ENCODE assay signal across 14 cellular contexts in the genomic region with DNA sequence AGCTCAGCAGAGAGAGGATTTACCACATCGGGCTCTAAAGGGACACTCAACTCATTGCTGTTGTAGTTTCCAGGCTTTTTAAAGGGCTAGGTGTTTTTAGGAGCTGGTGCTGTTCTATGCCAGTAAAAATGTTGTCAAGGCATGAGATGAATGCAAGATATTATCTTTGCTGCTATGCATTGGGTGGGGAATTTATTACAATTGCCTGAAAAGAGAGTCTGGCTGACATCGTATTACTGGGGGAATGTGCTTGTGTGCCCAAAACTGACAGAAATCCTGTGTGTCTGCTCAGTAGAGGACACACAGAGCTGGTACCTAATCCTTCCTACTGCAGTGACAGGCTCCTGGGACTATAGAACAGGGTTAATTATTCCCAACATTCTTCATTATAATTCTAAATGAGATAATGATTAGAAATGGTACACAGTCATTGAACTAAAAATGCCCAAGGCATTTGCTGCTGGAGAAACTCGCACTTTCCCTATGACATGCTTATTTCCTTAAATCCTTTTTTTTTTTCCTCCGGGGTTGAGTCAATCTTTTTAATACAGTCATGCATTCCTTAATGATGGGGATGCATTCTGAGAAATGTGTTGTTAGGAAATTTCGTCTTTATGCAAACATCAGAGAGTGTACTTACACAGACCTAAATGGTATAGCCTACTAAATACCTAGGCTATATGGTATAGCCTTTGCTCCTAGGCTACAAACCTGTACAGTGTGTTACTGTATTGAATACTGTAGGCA. TPM values are rescaled to one million over a fixed set of nuclear protein-coding genes. Genes with fewer than 3 reads are reported as not detected.
A peak's percentile ranks its signal among the peaks of the same experiment; 100 is the strongest.
DNase-seq lines count a peak whose midpoint lies in the region; ATAC-seq, FAIRE-seq and TF ChIP-seq lines count a peak whose summit lies in the region.
"Had no signal": no experiment of that assay in that cellular context is flagged by ENCODE, and none has a peak within 500 bp of the region (broad histone marks: within the 10 kb centered on the region; RNA-seq: fewer than 3 reads in every experiment).

No MANE protein-coding gene starts in this region.

- H3K9me3 ChIP-seq in right atrium auricular region = no peaks in the 10 kb centered on the region
- H3K9me3 ChIP-seq: suprapubic skin had no signal

- H3K27ac ChIP-seq in right atrium auricular region = no peak overlapping the region
- H3K27ac ChIP-seq: suprapubic skin had no signal

- no peak for ATAC-seq in stimulated activated memory B cell treated with anti-CD40 and anti-IgM and Interleukin-4, amounts not matched to agents 10 μg/mL and 1 μg/mL and 100 μg/mL, for 72 hours

- H3K27me3 Mint-ChIP-seq in mesothelial cell of epicardium (ENCODE audit: low read depth) = no peaks in the 10 kb centered on the region
- no peaks in the 10 kb centered on the region for H3K27me3 Mint-ChIP-seq in stimulated activated memory B cell treated with anti-CD40 and anti-IgM and Interleukin-4, amounts not matched to agents 10 μg/mL and 1 μg/mL and 100 μg/mL, for 72 hours
- H3K27me3 Mint-ChIP-seq: activated B cell treated with CpG ODN at 0.5 μM for 24 hours, memory B cell had no signal

- no peak overlapping the region for H3K4me3 Mint-ChIP-seq in mesothelial cell of epicardium
- H3K4me3 Mint-ChIP-seq in stimulated activated memory B cell treated with anti-CD40 and anti-IgM and Interleukin-4, amounts not matched to agents 10 μg/mL and 1 μg/mL and 100 μg/mL, for 72 hours = no peak overlapping the region
- H3K4me3 Mint-ChIP-seq: activated B cell treated with CpG ODN at 0.5 μM for 24 hours, memory B cell had no signal

- TF ChIP-seq CTCF in choroid plexus epithelial cell (conservative IDR thresholded peaks at IDR 0.05; ENCODE audit: low read depth, low read length) = no peak
- no peak for TF ChIP-seq CTCF in mesothelial cell of epicardium (IDR thresholded peaks at IDR 0.05; ENCODE audit: unreplicated experiment)
- no peak for TF ChIP-seq CTCF in D721Med (IDR thresholded peaks at IDR 0.05; ENCODE audit: insufficient read depth, missing control alignments)
- TF ChIP-seq CTCF in right atrium auricular region (IDR thresholded peaks at IDR 0.05) = no peak

- H3K36me3 Mint-ChIP-seq in mesothelial cell of epicardium = no peaks in the 10 kb centered on the region
- H3K36me3 Mint-ChIP-seq in stimulated activated memory B cell treated with anti-CD40 and anti-IgM and Interleukin-4, amounts not matched to agents 10 μg/mL and 1 μg/mL and 100 μg/mL, for 72 hours = no peaks in the 10 kb centered on the region
- H3K36me3 Mint-ChIP-seq: memory B cell had no signal

- no peaks in the 10 kb centered on the region for H3K4me1 ChIP-seq in right atrium auricular region
- H3K4me1 ChIP-seq: suprapubic skin had no signal

- H3K27me3 ChIP-seq in right atrium auricular region = no peaks in the 10 kb centered on the region
- H3K27me3 ChIP-seq: suprapubic skin had no signal

- no peaks in the 10 kb centered on the region for H3K36me3 ChIP-seq in right atrium auricular region
- H3K36me3 ChIP-seq: suprapubic skin had no signal

- no peaks in the 10 kb centered on the region for H3K9me3 Mint-ChIP-seq in mesothelial cell of epicardium
- H3K9me3 Mint-ChIP-seq in stimulated activated memory B cell treated with anti-CD40 and anti-IgM and Interleukin-4, amounts not matched to agents 10 μg/mL and 1 μg/mL and 100 μg/mL, for 72 hours = no peaks in the 10 kb centered on the region
- H3K9me3 Mint-ChIP-seq: activated B cell treated with CpG ODN at 0.5 μM for 24 hours, memory B cell had no signal

- no peak for FAIRE-seq in D721Med (lab: Jason Lieb, UNC)

- H3K4me1 Mint-ChIP-seq in mesothelial cell of epicardium = peaks cover 19% of the 10 kb centered on the region
- H3K4me1 Mint-ChIP-seq in stimulated activated memory B cell treated with anti-CD40 and anti-IgM and Interleukin-4, amounts not matched to agents 10 μg/mL and 1 μg/mL and 100 μg/mL, for 72 hours = no peaks in the 10 kb centered on the region
- H3K4me1 Mint-ChIP-seq: activated B cell treated with CpG ODN at 0.5 μM for 24 hours, memory B cell had no signal

- peak overlapping the region; percentile 31 for H3K27ac Mint-ChIP-seq in mesothelial cell of epicardium
- no peak overlapping the region for H3K27ac Mint-ChIP-seq in stimulated activated memory B cell treated with anti-CD40 and anti-IgM and Interleukin-4, amounts not matched to agents 10 μg/mL and 1 μg/mL and 100 μg/mL, for 72 hours
- H3K27ac Mint-ChIP-seq: activated B cell treated with CpG ODN at 0.5 μM for 24 hours, memory B cell had no signal

- H3K4me3 ChIP-seq in choroid plexus epithelial cell (ENCODE audit: low read depth, low read length) = no peak overlapping the region
- H3K4me3 ChIP-seq in right atrium auricular region = no peak overlapping the region
- H3K4me3 ChIP-seq: suprapubic skin had no signal

- DNase-seq in AG20443 (ENCODE audit: low spot score) (peak; percentile 52), NCI-H226 (peak; percentile 67), choroid plexus epithelial cell (ENCODE audit: low read depth) (peak; percentile 40), mesothelial cell of epicardium (ENCODE audit: low spot score in 2 of 2, unreplicated experiment in 2 of 2) (no peak), D721Med (ENCODE audit: insufficient read length, low spot score) (no peak), right atrium auricular region (ENCODE audit: low spot score) (no peak)
- DNase-seq in activated naive CD4-positive, alpha-beta T cell (lab: John Stamatoyannopoulos, UW) = no peak
- DNase-seq: activated B cell treated with CpG ODN at 0.5 μM for 24 hours; activated naive CD4-positive, alpha-beta T cell treated with Interleukin-2 at 50 U/mL for 16 hours; NCI-H345; occipital lobe had no signal

RNA-seq across cellular contexts. Expression of a gene that starts 30.0 kb away (rescaled TPM):
- total RNA-seq in mesothelial cell of epicardium (57.8 to 61.7 TPM (median 59.2 TPM) in 3 replicates), right atrium auricular region (10 to 100 TPM in 1 of 2 donors, 1 to 10 TPM in 1; 3.5 to 21.2 TPM)

Comparison
In these comparisons a context has a peak if more than half of its experiments do, and no peak if none do; other contexts are left out.
1. DNase-seq: peak in AG20443 (single experiment), NCI-H226 (single experiment) and choroid plexus epithelial cell (single experiment); none in mesothelial cell of epicardium (0 of 2), D721Med (single experiment), right atrium auricular region (single experiment) and activated naive CD4-positive, alpha-beta T cell (0 of 4).